Comparison of ENCODE assay signal across 8 cellular contexts in the genomic region with DNA sequence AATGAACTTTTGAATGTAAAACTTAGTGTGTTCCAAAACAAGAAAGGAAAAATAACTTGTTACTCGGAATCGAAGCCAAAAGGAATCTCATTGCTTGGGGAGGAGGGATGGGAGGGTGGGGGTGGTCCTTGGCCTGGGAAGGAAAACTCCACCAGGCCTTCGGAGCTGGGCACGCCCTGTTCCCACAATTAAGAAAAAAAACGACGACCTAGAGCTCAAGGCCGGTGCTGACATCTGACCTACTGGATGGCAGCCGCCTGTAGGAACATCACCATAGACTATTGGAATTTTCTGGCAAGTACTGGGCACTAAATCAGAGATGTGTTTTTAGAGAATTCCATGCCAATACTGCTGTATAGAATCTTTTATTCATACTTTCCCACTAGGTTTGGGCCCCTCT. TPM values are rescaled to one million over a fixed set of nuclear protein-coding genes. Genes with fewer than 3 reads are reported as not detected.
DNase-seq lines count a peak whose midpoint lies in the region; ATAC-seq and TF ChIP-seq lines count a peak whose summit lies in the region.

No MANE protein-coding gene starts in this region.

- POLR2A ChIA-PET in AG04450 (lab: Yijun Ruan, JAX) = no interaction called here

- DNase-seq in AG04450 (ENCODE audit: low read depth, low spot score) = no peak
- DNase-seq in HL-60 (ENCODE audit: low read depth in 1 of 2, low spot score in 1 of 2) = no peak
- peak; percentile 33 for DNase-seq in stromal cell of bone marrow (ENCODE audit: low read depth)
- DNase-seq in GDM1 (lab: John Stamatoyannopoulos, UW) = no peak

- CTCF ChIA-PET in AG04450 (lab: Charles Lee) = interaction anchor here (1.2 to 2.0 kb wide), 2 partner anchors 127 to 129 kb away, joined by 3 to 10 read pairs; no protein-coding TSS in a partner anchor

- TF ChIP-seq CTCF in AG04450 (IDR thresholded peaks at IDR 0.05; ENCODE audit: low read depth, low read length) (no peak), HL-60 (IDR thresholded peaks at IDR 0.05; ENCODE audit: insufficient read depth, low read length) (no peak)

- H3K9me3 ChIP-seq in AG04450 (ENCODE audit: control insufficient read depth, insufficient read depth, low read length) (no peaks in the 10 kb centered on the region; the same call in 1 of the 2 replicates), iPS-18c (ENCODE audit: control insufficient read depth, insufficient read depth, low read length) (no peaks in the 10 kb centered on the region)

- H3K27me3 ChIP-seq in AG04450 (ENCODE audit: control insufficient read depth, insufficient read depth, low read length) (no peaks in the 10 kb centered on the region), HL-60 (ENCODE audit: insufficient read depth, poor library complexity, severe bottlenecking) (no peaks in the 10 kb centered on the region)

- ATAC-seq in GM19452 (IDR thresholded peaks at IDR 0.05; ENCODE audit: unreplicated experiment) (no peak), GM21717 (IDR thresholded peaks at IDR 0.05; ENCODE audit: unreplicated experiment) (no peak)

- H3K4me3 ChIP-seq in AG04450 (ENCODE audit: low read depth, low read length) (peak overlapping the region; percentile 80), HL-60 (replicated peaks; ENCODE audit: insufficient read depth, low read length) (peak overlapping the region; percentile 88), iPS-18c (ENCODE audit: insufficient read depth, low read depth, low read length) (peak overlapping the region; percentile 91)

- no peak overlapping the region for H3K27ac ChIP-seq in AG04450 (ENCODE audit: low read depth, low read length)
- peak overlapping the region; percentile 80 for H3K27ac ChIP-seq in HL-60 (replicated peaks)
- H3K27ac ChIP-seq in angular gyrus (ENCODE audit: low read depth, low read length) = peak overlapping the region; percentile 50

RNA-seq across cellular contexts. Expression of a gene that starts 0.8 kb away (rescaled TPM):
- 37.8 and 39.8 TPM in 2 replicates for polyA plus RNA-seq in AG04450 (2011; rRNA removed)
- 28.3 and 35.4 TPM in 2 replicates for polyA minus RNA-seq in AG04450 (2011; rRNA and poly(A)+ RNA removed)

RNA-seq across cellular contexts. Expression of a gene that starts 53.4 kb away (rescaled TPM):
- polyA plus RNA-seq in AG04450 (2011; rRNA removed) = 6.0 and 10.6 TPM in 2 replicates
- polyA minus RNA-seq in AG04450 (2011; rRNA and poly(A)+ RNA removed) = 8.3 and 13.4 TPM in 2 replicates
